Comparison of ENCODE assay signal across 11 cellular contexts in the genomic region with DNA sequence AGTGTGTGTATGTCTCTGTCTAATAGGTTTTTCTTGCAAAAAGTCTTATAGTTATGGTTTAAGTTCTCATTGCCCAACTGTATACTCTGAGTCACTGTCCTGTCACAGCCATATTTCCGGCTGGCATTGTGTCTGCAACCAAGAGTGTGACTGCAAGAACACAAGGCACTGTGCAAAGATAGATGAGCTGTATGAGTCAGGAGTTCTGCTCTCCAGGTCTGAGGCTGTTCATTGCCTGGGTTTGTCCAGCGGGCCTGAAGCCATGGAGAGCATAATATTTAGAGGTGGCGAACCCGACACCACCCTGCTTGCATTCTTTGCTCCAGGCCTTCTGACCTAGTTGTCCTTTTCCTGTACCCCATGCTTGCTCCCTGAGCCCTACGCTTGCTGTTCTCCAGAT. TPM values are rescaled to one million over a fixed set of nuclear protein-coding genes. Genes with fewer than 3 reads are reported as not detected.
DNase-seq lines count a peak whose midpoint lies in the region; ATAC-seq and TF ChIP-seq lines count a peak whose summit lies in the region.
"Had no signal": no experiment of that assay in that cellular context is flagged by ENCODE, and none has a peak within 500 bp of the region (broad histone marks: within the 10 kb centered on the region; RNA-seq: fewer than 3 reads in every experiment).

No MANE protein-coding gene starts in this region.

- peaks cover 9% of the 10 kb centered on the region for H3K4me1 ChIP-seq in vagina
- H3K4me1 ChIP-seq: Peyer's patch had no signal

- no peaks in the 10 kb centered on the region for H3K36me3 ChIP-seq in vagina
- H3K36me3 ChIP-seq: Peyer's patch had no signal

- no peak overlapping the region for H3K27ac ChIP-seq in vagina
- H3K27ac ChIP-seq: Peyer's patch had no signal

- intact Hi-C loops in vagina (cut with DNase I): no loop called here

- H3K9me3 ChIP-seq in vagina: no peaks in the 10 kb centered on the region

- TF ChIP-seq CTCF in fibroblast of villous mesenchyme (IDR thresholded peaks at IDR 0.05; ENCODE audit: insufficient read depth, low read depth, low read length) (no peak), vagina (IDR thresholded peaks at IDR 0.05) (no peak)

- no peak for ATAC-seq in GM21576 (IDR thresholded peaks at IDR 0.05; ENCODE audit: unreplicated experiment)

- TF ChIP-seq POLR2A in vagina (IDR thresholded peaks at IDR 0.05): no peak

- peak; percentile 23 for DNase-seq in 8988T
- DNase-seq in HCEC 1CT: peak; percentile 97
- DNase-seq in SKM-1 (lab: John Stamatoyannopoulos, UW; ENCODE audit: unreplicated experiment): peak; percentile 92
- peak; percentile 74 for DNase-seq in fibroblast of villous mesenchyme (ENCODE audit: low read depth)
- DNase-seq in vagina (ENCODE audit: extremely low spot score in 2 of 2): no peak
- DNase-seq in GDM1 (lab: John Stamatoyannopoulos, UW): no peak
- DNase-seq in NCI-H187 treated with DMSO at 0.1 percent for 48 hours (lab: John Stamatoyannopoulos, UW): no peak
- DNase-seq: activated T-cell treated with anti-CD3 and anti-CD28 coated beads, Interleukin-2, amount 50 U/mL, for 1 hour; CD4-positive, CD25-positive, alpha-beta regulatory T cell; Peyer's patch had no signal

- H3K4me3 ChIP-seq in fibroblast of villous mesenchyme (ENCODE audit: low read depth, low read length): no peak overlapping the region
- no peak overlapping the region for H3K4me3 ChIP-seq in vagina
- H3K4me3 ChIP-seq: Peyer's patch had no signal

- no peaks in the 10 kb centered on the region for H3K27me3 ChIP-seq in vagina
- H3K27me3 ChIP-seq: Peyer's patch had no signal

RNA-seq across cellular contexts. Expression of gene CNIH3, which starts 50.9 kb away (rescaled TPM):
- total RNA-seq in fibroblast of villous mesenchyme (3.9 and 11.3 TPM in 2 replicates), vagina (not detected)
- total RNA-seq: Peyer's patch had no signal

Comparison
In these comparisons a context has a peak if more than half of its experiments do, and no peak if none do; other contexts are left out.
1. DNase-seq: peak in 8988T (single experiment), HCEC 1CT (single experiment), SKM-1 (single experiment) and fibroblast of villous mesenchyme (single experiment); none in vagina (0 of 2), GDM1 (single experiment) and NCI-H187 treated with DMSO at 0.1 percent for 48 hours (single experiment).